Comparison of ENCODE assay signal across 20 cellular contexts in genomic region chr3:52077900-52078299, GRCh38. TPM values are rescaled to one million over a fixed set of nuclear protein-coding genes. Genes with fewer than 3 reads are reported as not detected.
DNase-seq lines count a peak whose midpoint lies in the region; ATAC-seq and TF ChIP-seq lines count a peak whose summit lies in the region.
"Had no signal": no experiment of that assay in that cellular context is flagged by ENCODE, and none has a peak within 500 bp of the region (broad histone marks: within the 10 kb centered on the region; RNA-seq: fewer than 3 reads in every experiment).

No MANE protein-coding gene starts in this region.

- no peak for TF ChIP-seq RAD21 in IMR-90 (IDR thresholded peaks at IDR 0.05; ENCODE audit: low read length)

- H4K8ac ChIP-seq in IMR-90 (ENCODE audit: low read depth in 2 of 2, low read length in 2 of 2): no peak overlapping the region

- H2BK120ac ChIP-seq in IMR-90 (ENCODE audit: low read depth, low read length): no peak overlapping the region

- peaks cover 4% of the 10 kb centered on the region; the same call in 1 of the 2 replicates for H3K36me3 ChIP-seq in IMR-90 (ENCODE audit: control insufficient read depth, insufficient read depth, low read length)
- H3K36me3 ChIP-seq in left lung: peaks cover 0 to 5% of the 10 kb centered on the region in 2 donors
- no peaks in the 10 kb centered on the region for H3K36me3 ChIP-seq in sigmoid colon
- H3K36me3 ChIP-seq: prostate gland had no signal

- CTCF ChIA-PET in IMR-90 (lab: Yijun Ruan, JAX): no interaction called here

- H3K4me1 ChIP-seq in IMR-90 (ENCODE audit: control insufficient read depth, insufficient read depth, low read length): peaks cover 3% of the 10 kb centered on the region; the same call in 1 of the 2 replicates
- H3K4me1 ChIP-seq in left lung: peaks cover 0 to 9% of the 10 kb centered on the region in 2 donors
- H3K4me1 ChIP-seq in sigmoid colon: peaks cover 0 to 18% (median 13%) of the 10 kb centered on the region in 4 donors
- H3K4me1 ChIP-seq: prostate gland had no signal

- H3K18ac ChIP-seq in IMR-90 (ENCODE audit: low read depth, low read length): no peak overlapping the region

- no peak overlapping the region for H2AK5ac ChIP-seq in IMR-90 (ENCODE audit: low read depth, low read length)

- in situ Hi-C loops in IMR-90 (cut with MboI; ENCODE audit: low sequenced_read_pairs): no loop called here

- no peak overlapping the region for H2BK20ac ChIP-seq in IMR-90 (ENCODE audit: low read depth, low read length)

- no peak for TF ChIP-seq EP300 in sigmoid colon (IDR thresholded peaks at IDR 0.05)

- no peak overlapping the region for H3K4me3 ChIP-seq in IMR-90 (ENCODE audit: insufficient read depth, low read depth, low read length)
- H3K4me3 ChIP-seq in left lung: no peak overlapping the region
- H3K4me3 ChIP-seq in sigmoid colon: no peak overlapping the region
- H3K4me3 ChIP-seq: prostate gland had no signal

- H2AK9ac ChIP-seq in IMR-90 (replicated peaks; ENCODE audit: low read depth, low read length, poor library complexity): peak overlapping the region; percentile 78

- H2AFZ ChIP-seq in IMR-90 (replicated peaks; ENCODE audit: low read length, poor library complexity): peak overlapping the region; percentile 58

- no peak overlapping the region; the same call in 1 of the 2 replicates for H4K5ac ChIP-seq in IMR-90 (ENCODE audit: low read depth, low read length)

- no peaks in the 10 kb centered on the region for H3K79me1 ChIP-seq in IMR-90 (ENCODE audit: low read depth in 1 of 2, low read length in 2 of 2)

- intact Hi-C loops in IMR-90 (cut with micrococcal nuclease) (no loop called here), left lung (cut with DNase I) (no loop called here), sigmoid colon (cut with DNase I) (no loop called here)

- TF ChIP-seq POLR2A in IMR-90 (IDR thresholded peaks at IDR 0.05; ENCODE audit: low read depth, low read length) (no peak), sigmoid colon (IDR thresholded peaks at IDR 0.05) (no peak)

- DNase-seq in DMS79 treated with DMSO at 0.1 percent for 48 hours (lab: John Stamatoyannopoulos, UW) (peak; percentile 6), IMR-90 (no peak), left lung (peak in 1 of 2 donors; percentile 33), sigmoid colon (no peak), NK-92 (lab: John Stamatoyannopoulos, UW; ENCODE audit: unreplicated experiment) (no peak), DMS114 treated with DMSO at 0.1 percent for 48 hours (lab: John Stamatoyannopoulos, UW; ENCODE audit: unreplicated experiment) (no peak)
- DNase-seq: activated CD4-positive, CD25-positive, alpha-beta regulatory T cell; activated naive CD4-positive, alpha-beta T cell treated with anti-CD3 and anti-CD28 coated beads for 36 hours; activated T-cell treated with anti-CD3 and anti-CD28 coated beads, Interleukin-2, amount 50 U/mL, for 4 hours; CD4-positive, alpha-beta T cell; Kasumi-1; naive thymus-derived CD8-positive, alpha-beta T cell; NCI-H1092; NCI-H2081; NCI-H524 treated with DMSO at 0.1 percent for 48 hours; Right ventricle myocardium superior; T-helper 17 cell had no signal

- H3K27me3 ChIP-seq in IMR-90 (ENCODE audit: control insufficient read depth, insufficient read depth, low read length): no peaks in the 10 kb centered on the region
- no peaks in the 10 kb centered on the region for H3K27me3 ChIP-seq in left lung
- no peaks in the 10 kb centered on the region for H3K27me3 ChIP-seq in sigmoid colon

- H3K23ac ChIP-seq in IMR-90 (ENCODE audit: low read depth, low read length): no peak overlapping the region

- BruUV-seq in IMR-90 (replicated peaks; lab: Mats Ljungman, UMichigan): no TSS peak

- peaks cover 3% of the 10 kb centered on the region; the same call in 1 of the 2 replicates for H3K9me1 ChIP-seq in IMR-90 (ENCODE audit: insufficient read depth, low read length)

- no peak for ATAC-seq in IMR-90 (ENCODE audit: low read depth)
- ATAC-seq in left lung: peak; percentile 80
- ATAC-seq in GM19324 (IDR thresholded peaks at IDR 0.05; ENCODE audit: low FRiP score, unreplicated experiment): no peak
- ATAC-seq in GM21723 (IDR thresholded peaks at IDR 0.05; ENCODE audit: unreplicated experiment): no peak
- ATAC-seq: activated T-cell treated with anti-CD3 and anti-CD28 coated beads, Interleukin-2, amount 50 U/mL, for 4 hours; naive thymus-derived CD8-positive, alpha-beta T cell; T-helper 17 cell had no signal

- H4K20me1 ChIP-seq in IMR-90 (ENCODE audit: insufficient read depth, low read length): no peaks in the 10 kb centered on the region

- H3K27ac ChIP-seq in IMR-90 (ENCODE audit: insufficient read depth, low read length) (no peak overlapping the region), left lung (peak overlapping the region; percentile 6 to 24), sigmoid colon (peak overlapping the region; percentile 44 to 64 (median 57))
- H3K27ac ChIP-seq: prostate gland had no signal

- POLR2A ChIA-PET in IMR-90 (lab: Charles Lee; ENCODE audit: unreplicated experiment): no interaction called here

- H2BK15ac ChIP-seq in IMR-90 (ENCODE audit: low read depth, low read length): no peak overlapping the region

- H3K56ac ChIP-seq in IMR-90 (ENCODE audit: extremely low read depth, insufficient read depth, low read length): no peak overlapping the region

- no peak overlapping the region for H4K91ac ChIP-seq in IMR-90 (ENCODE audit: insufficient read depth, low read depth, low read length)

- H2BK5ac ChIP-seq in IMR-90 (ENCODE audit: low read depth, low read length, poor library complexity, severe bottlenecking): no peak overlapping the region

- H3K4ac ChIP-seq in IMR-90 (ENCODE audit: low read depth, low read length): no peak overlapping the region

- dilution Hi-C loops in IMR-90 (cut with HindIII; ENCODE audit: low sequenced_read_pairs, unreplicated experiment): no loop called here

- no CpG with 5 or more reads among the region's 3 CpGs for WGBS in IMR-90 (ENCODE audit: extremely low coverage in 2 of 2, insufficient read length in 1 of 2), 2 experiments
- 50 to 70% methylated on average over 3 of the region's 3 CpGs for WGBS in sigmoid colon, 2 donors

- no peaks in the 10 kb centered on the region for H3K9me3 ChIP-seq in IMR-90 (ENCODE audit: control insufficient read depth, insufficient read depth, low read length)
- H3K9me3 ChIP-seq in left lung: no peaks in the 10 kb centered on the region
- H3K9me3 ChIP-seq in sigmoid colon: no peaks in the 10 kb centered on the region
- H3K9me3 ChIP-seq: prostate gland had no signal

- H3K14ac ChIP-seq in IMR-90 (replicated peaks; ENCODE audit: low read depth, low read length): no peak overlapping the region

- peak overlapping the region; percentile 14; the same call in 1 of the 2 replicates for H3K9ac ChIP-seq in IMR-90 (ENCODE audit: low read depth, low read length)

- no peak overlapping the region for H3K4me2 ChIP-seq in IMR-90 (ENCODE audit: low read depth, low read length)

- no peak for TF ChIP-seq CTCF in IMR-90 (conservative IDR thresholded peaks at IDR 0.05; ENCODE audit: low read depth, low read length)
- no peak for TF ChIP-seq CTCF in left lung (IDR thresholded peaks at IDR 0.05)
- no peak for TF ChIP-seq CTCF in sigmoid colon (IDR thresholded peaks at IDR 0.05)

TF ChIP-seq in IMR-90, 13 proteins besides CTCF, POLR2A, EP300 and RAD21:
- no peak for TF ChIP-seq NFE2L2 (IDR thresholded peaks at IDR 0.05; ENCODE audit: low read depth, low read length)
- TF ChIP-seq CEBPB (IDR thresholded peaks at IDR 0.05; ENCODE audit: low read depth, low read length): no peak
- TF ChIP-seq FOS (IDR thresholded peaks at IDR 0.05; ENCODE audit: low read depth, low read length): no peak
- no peak for TF ChIP-seq SMC3 (IDR thresholded peaks at IDR 0.05; ENCODE audit: low read depth, low read length)
- TF ChIP-seq RFX5 (IDR thresholded peaks at IDR 0.05; ENCODE audit: low read depth, low read length): no peak
- TF ChIP-seq MXI1 (IDR thresholded peaks at IDR 0.05; ENCODE audit: borderline replicate concordance, low read depth, low read length): no peak
- no peak for TF ChIP-seq BHLHE40 (IDR thresholded peaks at IDR 0.05; ENCODE audit: low read depth, low read length)
- no peak for TF ChIP-seq USF2 (IDR thresholded peaks at IDR 0.05; ENCODE audit: low read depth, low read length)
- TF ChIP-seq MAZ (IDR thresholded peaks at IDR 0.05; ENCODE audit: borderline replicate concordance, low read depth, low read length): no peak
- TF ChIP-seq CHD1 (IDR thresholded peaks at IDR 0.05; ENCODE audit: low read depth, low read length): no peak
- no peak for TF ChIP-seq MAFK (IDR thresholded peaks at IDR 0.05; ENCODE audit: low read depth, low read length)
- TF ChIP-seq RCOR1 (IDR thresholded peaks at IDR 0.05; ENCODE audit: insufficient replicate concordance, low read length): no peak
- TF ChIP-seq ELK1 (IDR thresholded peaks at IDR 0.05; ENCODE audit: borderline replicate concordance, low read depth, low read length): no peak

RNA-seq across cellular contexts. Expression of gene DUSP7, which starts 21.5 kb away (rescaled TPM):
- total RNA-seq in IMR-90 (2012; rRNA removed) (9.3 and 9.7 TPM in 2 replicates), left lung (10 to 100 TPM; 35.9 to 38.3 TPM), sigmoid colon (1 to 10 TPM; 6.3 to 7.5 (median 7.0) TPM)
- polyA plus RNA-seq in IMR-90 (2012; rRNA removed) (24.0 and 27.8 TPM in 2 replicates), sigmoid colon (1 to 10 TPM; 3.0 to 7.6 (median 4.2) TPM)
- 10.9 and 26.7 TPM in 2 replicates for polyA plus RNA-seq in IMR-90 (2012; cell fraction: cytosol; rRNA removed)
- polyA plus RNA-seq in IMR-90 (2012; cell fraction: nucleus; rRNA removed; ENCODE audit: low replicate concordance): 8.9 and 16.8 TPM in 2 replicates
